Comparison of ENCODE assay signal across 8 cellular contexts in the genomic region with DNA sequence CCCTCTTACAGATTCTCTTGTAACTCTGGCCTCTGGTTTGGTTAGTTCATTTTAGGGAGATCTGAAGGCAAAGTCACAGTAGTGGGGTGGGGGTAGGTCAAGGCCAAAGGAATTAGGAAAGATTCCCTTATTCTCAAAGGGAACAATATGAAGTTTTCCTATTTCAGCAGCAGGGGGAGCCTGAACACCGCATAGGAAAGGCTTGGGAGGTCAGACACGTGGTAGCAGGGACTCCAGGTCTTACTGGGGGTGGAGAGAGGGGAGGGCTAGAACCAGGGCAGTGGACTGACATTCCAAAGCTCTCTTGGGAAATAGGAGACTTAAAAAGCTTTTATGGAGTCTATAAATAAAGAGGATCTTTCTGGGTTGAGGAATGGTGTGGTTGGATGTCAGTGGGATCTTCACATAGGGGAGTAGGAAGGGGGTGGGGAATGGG. TPM values are rescaled to one million over a fixed set of nuclear protein-coding genes. Genes with fewer than 3 reads are reported as not detected.
A peak's percentile ranks its signal among the peaks of the same experiment; 100 is the strongest.
DNase-seq lines count a peak whose midpoint lies in the region; ATAC-seq and TF ChIP-seq lines count a peak whose summit lies in the region.

No MANE protein-coding gene starts in this region.

- H3K4me1 ChIP-seq in ovary (ENCODE audit: insufficient read depth): peaks cover 2% of the 10 kb centered on the region

- no peak for TF ChIP-seq POLR2A in NB4 (IDR thresholded peaks at IDR 0.05; ENCODE audit: extremely low read depth, insufficient read length)
- no peak for TF ChIP-seq POLR2A in ovary (IDR thresholded peaks at IDR 0.05)

- TF ChIP-seq CTCF in NB4 (IDR thresholded peaks at IDR 0.05; ENCODE audit: low read depth, low read length) (peak; percentile 72), ovary (IDR thresholded peaks at IDR 0.05) (peak; percentile 69 to 88 (median 86))

- H3K27ac ChIP-seq in ovary: peak overlapping the region; percentile 84 to 91

- H3K4me3 ChIP-seq in NB4 (ENCODE audit: low read depth, low read length) (peak overlapping the region; percentile 71), ovary (peak overlapping the region; percentile 76)

- H3K36me3 ChIP-seq in ovary: no peaks in the 10 kb centered on the region

- peak; percentile 83 for DNase-seq in G401 (ENCODE audit: low spot score)
- peak; percentile 91 for DNase-seq in NB4 (ENCODE audit: low read depth)
- DNase-seq in SK-N-DZ (ENCODE audit: low spot score): peak; percentile 86
- DNase-seq in amniotic epithelial cell (ENCODE audit: low read depth): peak; percentile 97
- peak; percentile 83 for DNase-seq in cardiac septum (ENCODE audit: low spot score)
- peak; percentile 71 to 81 (median 77) for DNase-seq in ovary
- no peak for DNase-seq in GM19238 (ENCODE audit: insufficient read length, low spot score)

- no peak for TF ChIP-seq EP300 in ovary (IDR thresholded peaks at IDR 0.05)

- no peak for ATAC-seq in HG02840 (IDR thresholded peaks at IDR 0.05; ENCODE audit: low FRiP score, unreplicated experiment)

- intact Hi-C loops in cardiac septum (cut with DNase I): loop anchor here (2.0 to 10.0 kb wide), 5 partner anchors 39 to 375 kb away; a partner anchor contains a TSS
- intact Hi-C loops in ovary (cut with DNase I): loop anchor here in 2 of 4 donors (2.0 kb wide), 2 partner anchors 71 to 105 kb away; a partner anchor contains a TSS

- H3K27me3 ChIP-seq in ovary: no peaks in the 10 kb centered on the region

- H3K9me3 ChIP-seq in ovary: no peaks in the 10 kb centered on the region

- WGBS in ovary, 3 donors: 0 to 1% (median 0%) methylated on average over 2 of the region's 2 CpGs

- in situ Hi-C loops in G401 (cut with HindIII; ENCODE audit: low sequenced_read_pairs): loop anchor here (5.0 kb wide), 1 partner anchor 73 kb away; no protein-coding TSS in a partner anchor

RNA-seq across cellular contexts. Expression of a gene that starts 1.3 kb away (rescaled TPM):
- total RNA-seq in G401 (2014; rRNA removed; shearing (Covaris generic)): 2.9 and 3.3 TPM in 2 replicates
- polyA plus RNA-seq in SK-N-DZ (2014; cell fraction: cytosol; rRNA removed): 4.9 and 5.9 TPM in 2 replicates
- 5.0 and 5.6 TPM in 2 replicates for polyA plus RNA-seq in SK-N-DZ (2014; cell fraction: nucleus; rRNA removed)
- total RNA-seq in cardiac septum (6.0 TPM), ovary (10 to 100 TPM in 4 of 7 donors, 1 to 10 TPM in 3; 1.8 to 14.7 (median 10.7) TPM)
- polyA plus RNA-seq in ovary: 1 to 10 TPM; 4.4 to 5.2 TPM

RNA-seq across cellular contexts. Expression of a gene that starts 2.9 kb away (rescaled TPM):
- 3,225 and 5,126 TPM in 2 replicates for total RNA-seq in G401 (2014; rRNA removed; shearing (Covaris generic))
- polyA plus RNA-seq in SK-N-DZ (2014; cell fraction: cytosol; rRNA removed): 3,750 and 3,796 TPM in 2 replicates
- 2,247 and 3,087 TPM in 2 replicates for polyA plus RNA-seq in SK-N-DZ (2014; cell fraction: nucleus; rRNA removed)
- total RNA-seq in cardiac septum (1,517 TPM), ovary (1,000 to 10,000 TPM; 6,021 to 8,245 (median 6,510) TPM)
- over 10,000 TPM; 11,306 to 11,451 TPM for polyA plus RNA-seq in ovary

RNA-seq across cellular contexts. Expression of a gene that starts 8.7 kb away (rescaled TPM):
- 108 and 114 TPM in 2 replicates for total RNA-seq in G401 (2014; rRNA removed; shearing (Covaris generic))
- 52.5 and 91.4 TPM in 2 replicates for polyA plus RNA-seq in SK-N-DZ (2014; cell fraction: cytosol; rRNA removed)
- polyA plus RNA-seq in SK-N-DZ (2014; cell fraction: nucleus; rRNA removed): 56.6 and 68.2 TPM in 2 replicates
- 36.2 TPM for total RNA-seq in cardiac septum
- total RNA-seq in ovary: 100 to 1,000 TPM in 3 of 7 donors, 10 to 100 TPM in 4; 80.3 to 139 (median 97.3) TPM
- polyA plus RNA-seq in ovary: 100 to 1,000 TPM in 1 of 2 donors, 10 to 100 TPM in 1; 62.3 to 102 TPM

RNA-seq across cellular contexts. Expression of a gene that starts 15.0 kb away (rescaled TPM):
- 357 and 451 TPM in 2 replicates for total RNA-seq in G401 (2014; rRNA removed; shearing (Covaris generic))
- polyA plus RNA-seq in SK-N-DZ (2014; cell fraction: cytosol; rRNA removed): 542 and 642 TPM in 2 replicates
- polyA plus RNA-seq in SK-N-DZ (2014; cell fraction: nucleus; rRNA removed): 265 and 280 TPM in 2 replicates
- total RNA-seq in cardiac septum (61.6 TPM), ovary (10 to 100 TPM; 65.6 to 86.2 (median 77.0) TPM)
- 100 to 1,000 TPM in 1 of 2 donors, 10 to 100 TPM in 1; 86.5 to 219 TPM for polyA plus RNA-seq in ovary

RNA-seq across cellular contexts. Expression of a gene that starts 33.0 kb away (rescaled TPM):
- total RNA-seq in G401 (2014; rRNA removed; shearing (Covaris generic)): 115 and 166 TPM in 2 replicates
- 234 and 235 TPM in 2 replicates for polyA plus RNA-seq in SK-N-DZ (2014; cell fraction: cytosol; rRNA removed)
- polyA plus RNA-seq in SK-N-DZ (2014; cell fraction: nucleus; rRNA removed): 153 and 192 TPM in 2 replicates
- 37.6 TPM for total RNA-seq in cardiac septum
- 10 to 100 TPM; 65.9 to 99.2 (median 73.4) TPM for total RNA-seq in ovary
- 10 to 100 TPM; 32.8 to 77.3 TPM for polyA plus RNA-seq in ovary
